In the genomic region with DNA sequence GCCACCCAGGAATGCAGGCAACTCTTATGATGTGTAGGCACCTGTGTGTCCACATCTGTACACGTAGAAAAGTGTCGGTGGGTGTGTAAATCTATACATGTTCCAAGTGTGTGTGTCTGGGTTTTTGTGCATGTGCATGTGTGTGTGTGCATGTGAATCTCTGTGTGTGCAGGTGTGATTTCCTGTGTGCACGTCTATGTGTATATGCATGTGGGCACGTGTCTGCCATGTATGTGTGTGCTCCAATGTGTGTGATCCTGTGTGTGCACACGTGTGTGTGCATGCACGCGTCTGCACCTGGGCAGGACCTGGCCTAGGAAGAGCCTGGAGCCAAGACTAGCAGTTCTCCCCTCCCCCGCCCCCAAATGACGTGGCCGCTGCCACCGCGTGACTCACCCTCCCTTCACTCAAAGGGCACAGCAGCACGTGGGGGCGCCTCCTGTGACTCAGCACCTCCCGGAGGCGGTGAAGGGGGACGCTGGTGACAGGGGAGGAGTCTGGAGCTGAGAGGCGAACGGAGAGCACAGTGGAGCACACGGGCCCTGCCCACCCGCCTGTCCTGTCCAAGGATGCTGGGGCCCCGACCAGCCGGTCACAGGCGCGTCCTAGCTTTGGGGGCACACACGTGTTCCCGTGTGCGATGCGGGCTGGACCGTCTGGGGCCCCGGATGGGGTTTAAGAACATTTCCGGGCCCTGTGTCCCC, we compare ENCODE assay signal across 2 cellular contexts.
TF ChIP-seq lines count a peak whose summit lies in the region.

No MANE protein-coding gene starts in this region.

TF ChIP-seq in HEK293, 187 proteins besides CTCF, POLR2A, EP300 and RAD21 (continued from another document and continues in another):
- TF ChIP-seq, protein P1, sequence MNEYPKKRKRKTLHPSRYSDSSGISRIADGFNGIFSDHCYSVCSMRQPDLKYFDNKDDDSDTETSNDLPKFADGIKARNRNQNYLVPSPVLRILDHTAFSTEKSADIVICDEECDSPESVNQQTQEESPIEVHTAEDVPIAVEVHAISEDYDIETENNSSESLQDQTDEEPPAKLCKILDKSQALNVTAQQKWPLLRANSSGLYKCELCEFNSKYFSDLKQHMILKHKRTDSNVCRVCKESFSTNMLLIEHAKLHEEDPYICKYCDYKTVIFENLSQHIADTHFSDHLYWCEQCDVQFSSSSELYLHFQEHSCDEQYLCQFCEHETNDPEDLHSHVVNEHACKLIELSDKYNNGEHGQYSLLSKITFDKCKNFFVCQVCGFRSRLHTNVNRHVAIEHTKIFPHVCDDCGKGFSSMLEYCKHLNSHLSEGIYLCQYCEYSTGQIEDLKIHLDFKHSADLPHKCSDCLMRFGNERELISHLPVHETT (tag by site-specific recombination; IDR thresholded peaks at IDR 0.05) = peak; percentile 95
- TF ChIP-seq, protein P2, sequence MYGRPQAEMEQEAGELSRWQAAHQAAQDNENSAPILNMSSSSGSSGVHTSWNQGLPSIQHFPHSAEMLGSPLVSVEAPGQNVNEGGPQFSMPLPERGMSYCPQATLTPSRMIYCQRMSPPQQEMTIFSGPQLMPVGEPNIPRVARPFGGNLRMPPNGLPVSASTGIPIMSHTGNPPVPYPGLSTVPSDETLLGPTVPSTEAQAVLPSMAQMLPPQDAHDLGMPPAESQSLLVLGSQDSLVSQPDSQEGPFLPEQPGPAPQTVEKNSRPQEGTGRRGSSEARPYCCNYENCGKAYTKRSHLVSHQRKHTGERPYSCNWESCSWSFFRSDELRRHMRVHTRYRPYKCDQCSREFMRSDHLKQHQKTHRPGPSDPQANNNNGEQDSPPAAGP (tag by site-specific recombination; IDR thresholded peaks at IDR 0.05) = peak; percentile 100
- TF ChIP-seq, protein P3, sequence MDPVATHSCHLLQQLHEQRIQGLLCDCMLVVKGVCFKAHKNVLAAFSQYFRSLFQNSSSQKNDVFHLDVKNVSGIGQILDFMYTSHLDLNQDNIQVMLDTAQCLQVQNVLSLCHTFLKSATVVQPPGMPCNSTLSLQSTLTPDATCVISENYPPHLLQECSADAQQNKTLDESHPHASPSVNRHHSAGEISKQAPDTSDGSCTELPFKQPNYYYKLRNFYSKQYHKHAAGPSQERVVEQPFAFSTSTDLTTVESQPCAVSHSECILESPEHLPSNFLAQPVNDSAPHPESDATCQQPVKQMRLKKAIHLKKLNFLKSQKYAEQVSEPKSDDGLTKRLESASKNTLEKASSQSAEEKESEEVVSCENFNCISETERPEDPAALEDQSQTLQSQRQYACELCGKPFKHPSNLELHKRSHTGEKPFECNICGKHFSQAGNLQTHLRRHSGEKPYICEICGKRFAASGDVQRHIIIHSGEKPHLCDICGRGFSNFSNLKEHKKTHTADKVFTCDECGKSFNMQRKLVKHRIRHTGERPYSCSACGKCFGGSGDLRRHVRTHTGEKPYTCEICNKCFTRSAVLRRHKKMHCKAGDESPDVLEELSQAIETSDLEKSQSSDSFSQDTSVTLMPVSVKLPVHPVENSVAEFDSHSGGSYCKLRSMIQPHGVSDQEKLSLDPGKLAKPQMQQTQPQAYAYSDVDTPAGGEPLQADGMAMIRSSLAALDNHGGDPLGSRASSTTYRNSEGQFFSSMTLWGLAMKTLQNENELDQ (tag by site-specific recombination; IDR thresholded peaks at IDR 0.05; ENCODE audit: low read depth) = no peak
- TF ChIP-seq, protein P4, sequence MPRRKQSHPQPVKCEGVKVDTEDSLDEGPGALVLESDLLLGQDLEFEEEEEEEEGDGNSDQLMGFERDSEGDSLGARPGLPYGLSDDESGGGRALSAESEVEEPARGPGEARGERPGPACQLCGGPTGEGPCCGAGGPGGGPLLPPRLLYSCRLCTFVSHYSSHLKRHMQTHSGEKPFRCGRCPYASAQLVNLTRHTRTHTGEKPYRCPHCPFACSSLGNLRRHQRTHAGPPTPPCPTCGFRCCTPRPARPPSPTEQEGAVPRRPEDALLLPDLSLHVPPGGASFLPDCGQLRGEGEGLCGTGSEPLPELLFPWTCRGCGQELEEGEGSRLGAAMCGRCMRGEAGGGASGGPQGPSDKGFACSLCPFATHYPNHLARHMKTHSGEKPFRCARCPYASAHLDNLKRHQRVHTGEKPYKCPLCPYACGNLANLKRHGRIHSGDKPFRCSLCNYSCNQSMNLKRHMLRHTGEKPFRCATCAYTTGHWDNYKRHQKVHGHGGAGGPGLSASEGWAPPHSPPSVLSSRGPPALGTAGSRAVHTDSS (tag by site-specific recombination; IDR thresholded peaks at IDR 0.05) = no peak
- no peak for TF ChIP-seq ZNF658 (tag by site-specific recombination; IDR thresholded peaks at IDR 0.05)
- TF ChIP-seq, protein P5, sequence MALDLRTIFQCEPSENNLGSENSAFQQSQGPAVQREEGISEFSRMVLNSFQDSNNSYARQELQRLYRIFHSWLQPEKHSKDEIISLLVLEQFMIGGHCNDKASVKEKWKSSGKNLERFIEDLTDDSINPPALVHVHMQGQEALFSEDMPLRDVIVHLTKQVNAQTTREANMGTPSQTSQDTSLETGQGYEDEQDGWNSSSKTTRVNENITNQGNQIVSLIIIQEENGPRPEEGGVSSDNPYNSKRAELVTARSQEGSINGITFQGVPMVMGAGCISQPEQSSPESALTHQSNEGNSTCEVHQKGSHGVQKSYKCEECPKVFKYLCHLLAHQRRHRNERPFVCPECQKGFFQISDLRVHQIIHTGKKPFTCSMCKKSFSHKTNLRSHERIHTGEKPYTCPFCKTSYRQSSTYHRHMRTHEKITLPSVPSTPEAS (tag by site-specific recombination; IDR thresholded peaks at IDR 0.05) = peak; percentile 98
- TF ChIP-seq, protein P6, sequence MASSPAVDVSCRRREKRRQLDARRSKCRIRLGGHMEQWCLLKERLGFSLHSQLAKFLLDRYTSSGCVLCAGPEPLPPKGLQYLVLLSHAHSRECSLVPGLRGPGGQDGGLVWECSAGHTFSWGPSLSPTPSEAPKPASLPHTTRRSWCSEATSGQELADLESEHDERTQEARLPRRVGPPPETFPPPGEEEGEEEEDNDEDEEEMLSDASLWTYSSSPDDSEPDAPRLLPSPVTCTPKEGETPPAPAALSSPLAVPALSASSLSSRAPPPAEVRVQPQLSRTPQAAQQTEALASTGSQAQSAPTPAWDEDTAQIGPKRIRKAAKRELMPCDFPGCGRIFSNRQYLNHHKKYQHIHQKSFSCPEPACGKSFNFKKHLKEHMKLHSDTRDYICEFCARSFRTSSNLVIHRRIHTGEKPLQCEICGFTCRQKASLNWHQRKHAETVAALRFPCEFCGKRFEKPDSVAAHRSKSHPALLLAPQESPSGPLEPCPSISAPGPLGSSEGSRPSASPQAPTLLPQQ (tag by site-specific recombination; IDR thresholded peaks at IDR 0.05) = peak; percentile 82
- peak; percentile 97 for TF ChIP-seq SP7 (tag by site-specific recombination; IDR thresholded peaks at IDR 0.05)
- no peak for TF ChIP-seq ZNF610 (tag by site-specific recombination; IDR thresholded peaks at IDR 0.05; ENCODE audit: borderline replicate concordance)
- no peak for TF ChIP-seq ZNF214 (tag by site-specific recombination; IDR thresholded peaks at IDR 0.05; ENCODE audit: borderline replicate concordance)
- no peak for TF ChIP-seq REPIN1 (tag by site-specific recombination; IDR thresholded peaks at IDR 0.05; ENCODE audit: low read depth)
- peak; percentile 87 for TF ChIP-seq KLF1 (tag by site-specific recombination; IDR thresholded peaks at IDR 0.05)
- 0 out of 2 replicates have a peak, but pooled peaks have one; percentile 35 for TF ChIP-seq ZNF423 (tag by site-specific recombination; IDR thresholded peaks at IDR 0.05)
- peak; percentile 67 for TF ChIP-seq ZNF2 (tag by site-specific recombination; IDR thresholded peaks at IDR 0.05)
- 0 out of 2 replicates have a peak, but pooled peaks have one; percentile 44 for TF ChIP-seq ZNF366 (tag by site-specific recombination; conservative IDR thresholded peaks at IDR 0.05)
- peak; percentile 100 for TF ChIP-seq GLIS2 (tag by site-specific recombination; IDR thresholded peaks at IDR 0.05)
- no peak for TF ChIP-seq ZNF112 (tag by site-specific recombination; IDR thresholded peaks at IDR 0.05)
- no peak for TF ChIP-seq ZNF239 (tag by site-specific recombination; IDR thresholded peaks at IDR 0.05)
- no peak for TF ChIP-seq ZNF660 (tag by site-specific recombination; IDR thresholded peaks at IDR 0.05)

TF ChIP-seq in GM12878, 131 proteins besides CTCF, POLR2A, EP300 and RAD21 (continued from another document):
- TF ChIP-seq, protein P7, sequence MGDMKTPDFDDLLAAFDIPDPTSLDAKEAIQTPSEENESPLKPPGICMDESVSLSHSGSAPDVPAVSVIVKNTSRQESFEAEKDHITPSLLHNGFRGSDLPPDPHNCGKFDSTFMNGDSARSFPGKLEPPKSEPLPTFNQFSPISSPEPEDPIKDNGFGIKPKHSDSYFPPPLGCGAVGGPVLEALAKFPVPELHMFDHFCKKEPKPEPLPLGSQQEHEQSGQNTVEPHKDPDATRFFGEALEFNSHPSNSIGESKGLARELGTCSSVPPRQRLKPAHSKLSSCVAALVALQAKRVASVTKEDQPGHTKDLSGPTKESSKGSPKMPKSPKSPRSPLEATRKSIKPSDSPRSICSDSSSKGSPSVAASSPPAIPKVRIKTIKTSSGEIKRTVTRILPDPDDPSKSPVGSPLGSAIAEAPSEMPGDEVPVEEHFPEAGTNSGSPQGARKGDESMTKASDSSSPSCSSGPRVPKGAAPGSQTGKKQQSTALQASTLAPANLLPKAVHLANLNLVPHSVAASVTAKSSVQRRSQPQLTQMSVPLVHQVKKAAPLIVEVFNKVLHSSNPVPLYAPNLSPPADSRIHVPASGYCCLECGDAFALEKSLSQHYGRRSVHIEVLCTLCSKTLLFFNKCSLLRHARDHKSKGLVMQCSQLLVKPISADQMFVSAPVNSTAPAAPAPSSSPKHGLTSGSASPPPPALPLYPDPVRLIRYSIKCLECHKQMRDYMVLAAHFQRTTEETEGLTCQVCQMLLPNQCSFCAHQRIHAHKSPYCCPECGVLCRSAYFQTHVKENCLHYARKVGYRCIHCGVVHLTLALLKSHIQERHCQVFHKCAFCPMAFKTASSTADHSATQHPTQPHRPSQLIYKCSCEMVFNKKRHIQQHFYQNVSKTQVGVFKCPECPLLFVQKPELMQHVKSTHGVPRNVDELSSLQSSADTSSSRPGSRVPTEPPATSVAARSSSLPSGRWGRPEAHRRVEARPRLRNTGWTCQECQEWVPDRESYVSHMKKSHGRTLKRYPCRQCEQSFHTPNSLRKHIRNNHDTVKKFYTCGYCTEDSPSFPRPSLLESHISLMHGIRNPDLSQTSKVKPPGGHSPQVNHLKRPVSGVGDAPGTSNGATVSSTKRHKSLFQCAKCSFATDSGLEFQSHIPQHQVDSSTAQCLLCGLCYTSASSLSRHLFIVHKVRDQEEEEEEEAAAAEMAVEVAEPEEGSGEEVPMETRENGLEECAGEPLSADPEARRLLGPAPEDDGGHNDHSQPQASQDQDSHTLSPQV (IDR thresholded peaks at IDR 0.05) = no peak; the same call in 1 of the 2 replicates
- TF ChIP-seq JUND (IDR thresholded peaks at IDR 0.05; ENCODE audit: low read depth, low read length) (peak; percentile 91), SRF (IDR thresholded peaks at IDR 0.05; ENCODE audit: low read depth in 2 of 2, low read length in 2 of 2) (no peak), ZNF24 (IDR thresholded peaks at IDR 0.05) (no peak), BHLHE40 (IDR thresholded peaks at IDR 0.05; ENCODE audit: borderline replicate concordance in 1 of 2, low read depth in 2 of 2, low read length in 1 of 2) (peak; percentile 99), PAX5 (IDR thresholded peaks at IDR 0.05; ENCODE audit: borderline replicate concordance, low read depth, low read length) (peak; percentile 65; the same call in 1 of the 2 replicates)
TF ChIP-seq in GM12878: peak in this region for 64.
